ENCODE assay signal across 13 cellular contexts in genomic region chr3:157151151-157151550, GRCh38.
"Had no signal": no experiment of that assay in that cellular context is flagged by ENCODE, and none has a peak within 500 bp of the region (broad histone marks: within the 10 kb centered on the region; RNA-seq: fewer than 3 reads in every experiment).

No MANE protein-coding gene starts in this region.

- H3K9me3 Mint-ChIP-seq: T-helper 2 cell treated with Interferon-gamma antibody and Interleukin-4, amounts not matched to agents 5 μg/mL and 100 μg/mL, for 36 hours had no signal

- DNase-seq: activated CD4-positive, alpha-beta T cell treated with anti-CD3 and anti-CD28 coated beads, Interleukin-2, amount 50 U/mL, for 1 hour; activated naive CD4-positive, alpha-beta T cell; amniotic stem cell; islet precursor cell; pancreas; stimulated activated CD4-positive, alpha-beta T cell treated with anti-CD3 and anti-CD28 coated beads, Interleukin-12 subunit alpha, Interleukin-12 subunit beta, amount 100 ng/mL, for 4 hours; stimulated activated CD4-positive, alpha-beta T cell treated with anti-CD3 and anti-CD28 coated beads, Interleukin-2, amount 100 ng/mL, for 24 hours; tibial artery; uterus had no signal

- H3K27ac Mint-ChIP-seq: T-helper 2 cell treated with Interferon-gamma antibody and Interleukin-4, amounts not matched to agents 5 μg/mL and 100 μg/mL, for 36 hours had no signal

- H2AFZ ChIP-seq: hepatocyte had no signal

- H3K4me3 ChIP-seq: hepatocyte, lung, pancreas, tibial artery, uterus had no signal

- ATAC-seq: esophagus mucosa, pancreas had no signal

- H3K4me2 ChIP-seq: hepatocyte had no signal

- H3K9me3 ChIP-seq: pancreas, tibial artery, uterus had no signal

- H3K27me3 ChIP-seq: hepatocyte, pancreas, tibial artery, uterus had no signal

- H3K4me3 Mint-ChIP-seq: T-helper 2 cell treated with Interferon-gamma antibody and Interleukin-4, amounts not matched to agents 5 μg/mL and 100 μg/mL, for 36 hours had no signal

- H3K27ac ChIP-seq: hepatocyte, pancreas, tibial artery, uterus had no signal
